In the genomic region with DNA sequence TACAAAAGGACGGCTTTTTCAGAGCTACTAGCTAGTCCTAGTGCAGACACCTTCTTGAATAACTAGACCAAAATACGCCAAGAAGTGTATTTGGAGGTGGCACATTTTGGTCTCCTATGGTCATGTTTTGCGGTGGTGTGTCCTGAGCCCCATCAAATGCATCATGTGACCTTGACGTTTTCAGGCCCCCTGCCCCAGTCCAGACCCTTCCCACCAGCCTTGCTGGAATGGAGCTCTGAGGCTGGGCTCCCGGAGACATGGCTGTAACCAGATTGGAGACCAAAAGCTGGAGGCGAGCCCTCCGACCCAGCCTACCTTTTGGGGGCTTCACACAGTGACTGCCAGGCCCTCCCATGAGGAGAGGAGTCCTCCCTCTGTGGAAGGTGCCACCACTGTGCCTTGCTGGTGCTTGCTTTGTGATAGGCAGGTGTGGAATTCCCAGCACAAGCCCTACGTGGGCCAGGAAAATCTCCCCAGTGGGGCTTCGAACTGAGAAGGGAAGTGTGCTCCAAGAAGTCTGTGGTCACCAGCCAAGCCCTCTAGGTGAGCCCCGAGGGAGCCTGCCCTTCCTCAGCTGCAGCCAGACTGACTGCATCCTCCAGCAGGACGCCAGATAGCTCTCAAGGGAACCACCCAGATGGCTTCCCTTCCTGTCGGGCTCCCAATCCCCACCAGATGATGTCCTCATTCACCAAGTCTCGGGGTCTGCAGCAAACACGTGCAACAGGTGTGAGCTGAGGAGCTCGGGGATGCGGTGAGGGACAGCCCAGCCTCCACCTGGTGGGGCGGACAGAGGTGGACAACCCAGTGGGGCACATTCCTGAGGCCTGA, we compare ENCODE assay signal across 23 cellular contexts.
DNase-seq lines count a peak whose midpoint lies in the region; ATAC-seq and TF ChIP-seq lines count a peak whose summit lies in the region.
"Had no signal": no experiment of that assay in that cellular context is flagged by ENCODE, and none has a peak within 500 bp of the region (broad histone marks: within the 10 kb centered on the region; RNA-seq: fewer than 3 reads in every experiment).

No MANE protein-coding gene starts in this region.

- H3K27ac ChIP-seq in esophagus muscularis mucosa (replicated peaks in 1 of 4) (no peak overlapping the region), testis (no peak overlapping the region)
- H3K27ac ChIP-seq: cardiac muscle cell, hepatocyte, Peyer's patch had no signal

- no peak for TF ChIP-seq EP300 in esophagus muscularis mucosa (IDR thresholded peaks at IDR 0.05)

- H3K27ac Mint-ChIP-seq in activated naive CD8-positive, alpha-beta T cell treated with anti-CD3 and anti-CD28 coated beads, Interleukin-2, amount 50 U/mL, for 24 hours: no peak overlapping the region
- H3K27ac Mint-ChIP-seq in activated naive CD8-positive, alpha-beta T cell treated with anti-CD3 and anti-CD28 coated beads for 36 hours: no peak overlapping the region
- H3K27ac Mint-ChIP-seq: CD4-positive, alpha-beta memory T cell; T-helper 2 cell treated with Interferon-gamma antibody and Interleukin-4, amounts not matched to agents 5 μg/mL and 100 μg/mL, for 36 hours had no signal

- H3K9me3 Mint-ChIP-seq in activated naive CD8-positive, alpha-beta T cell treated with anti-CD3 and anti-CD28 coated beads, Interleukin-2, amount 50 U/mL, for 24 hours: no peaks in the 10 kb centered on the region
- H3K9me3 Mint-ChIP-seq in activated naive CD8-positive, alpha-beta T cell treated with anti-CD3 and anti-CD28 coated beads for 36 hours: no peaks in the 10 kb centered on the region
- H3K9me3 Mint-ChIP-seq: CD4-positive, alpha-beta memory T cell; T-helper 2 cell treated with Interferon-gamma antibody and Interleukin-4, amounts not matched to agents 5 μg/mL and 100 μg/mL, for 36 hours had no signal

- H3K36me3 ChIP-seq in esophagus muscularis mucosa (no peaks in the 10 kb centered on the region), testis (ENCODE audit: low read depth, missing control alignments) (no peaks in the 10 kb centered on the region)
- H3K36me3 ChIP-seq: cardiac muscle cell, Peyer's patch had no signal

- no peaks in the 10 kb centered on the region for H3K27me3 ChIP-seq in esophagus muscularis mucosa
- no peaks in the 10 kb centered on the region for H3K27me3 ChIP-seq in testis
- H3K27me3 ChIP-seq: cardiac muscle cell, hepatocyte, Peyer's patch had no signal

- TF ChIP-seq POLR2A in esophagus muscularis mucosa (IDR thresholded peaks at IDR 0.05; ENCODE audit: low read depth): no peak
- no peak for TF ChIP-seq POLR2A in testis (IDR thresholded peaks at IDR 0.05)

- intact Hi-C loops in esophagus muscularis mucosa (cut with DNase I): no loop called here
- intact Hi-C loops in testis (cut with DNase I; ENCODE audit: low total_unique reads): no loop called here

- no peaks in the 10 kb centered on the region for H3K4me1 Mint-ChIP-seq in activated naive CD8-positive, alpha-beta T cell treated with anti-CD3 and anti-CD28 coated beads, Interleukin-2, amount 50 U/mL, for 24 hours
- H3K4me1 Mint-ChIP-seq in activated naive CD8-positive, alpha-beta T cell treated with anti-CD3 and anti-CD28 coated beads for 36 hours: no peaks in the 10 kb centered on the region
- H3K4me1 Mint-ChIP-seq: CD4-positive, alpha-beta memory T cell had no signal

- no peak for TF ChIP-seq CTCF in esophagus muscularis mucosa (IDR thresholded peaks at IDR 0.05)
- no peak for TF ChIP-seq CTCF in testis (IDR thresholded peaks at IDR 0.05)

- H3K27me3 Mint-ChIP-seq in activated naive CD8-positive, alpha-beta T cell treated with anti-CD3 and anti-CD28 coated beads, Interleukin-2, amount 50 U/mL, for 24 hours: no peaks in the 10 kb centered on the region
- H3K27me3 Mint-ChIP-seq in activated naive CD8-positive, alpha-beta T cell treated with anti-CD3 and anti-CD28 coated beads for 36 hours: peaks cover 3% of the 10 kb centered on the region

- 82% methylated on average over 15 of the region's 17 CpGs for WGBS in esophagus muscularis mucosa
- 78 to 84% methylated on average over 8 to 17 of the region's 17 CpGs for WGBS in testis, 2 donors

- no peaks in the 10 kb centered on the region for H3K36me3 Mint-ChIP-seq in activated naive CD8-positive, alpha-beta T cell treated with anti-CD3 and anti-CD28 coated beads, Interleukin-2, amount 50 U/mL, for 24 hours (ENCODE audit: low read depth)
- H3K36me3 Mint-ChIP-seq in activated naive CD8-positive, alpha-beta T cell treated with anti-CD3 and anti-CD28 coated beads for 36 hours: no peaks in the 10 kb centered on the region
- H3K36me3 Mint-ChIP-seq: CD4-positive, alpha-beta memory T cell had no signal

- in situ Hi-C loops in G401 (cut with HindIII; ENCODE audit: low sequenced_read_pairs): no loop called here

- no peak overlapping the region for H3K4me3 ChIP-seq in esophagus muscularis mucosa
- no peak overlapping the region for H3K4me3 ChIP-seq in testis
- H3K4me3 ChIP-seq: cardiac muscle cell, hepatocyte, lung, Peyer's patch had no signal

- DNase-seq in activated naive CD8-positive, alpha-beta T cell treated with anti-CD3 and anti-CD28 coated beads, Interleukin-2, amount 50 U/mL, for 24 hours: no peak
- DNase-seq in activated naive CD8-positive, alpha-beta T cell treated with anti-CD3 and anti-CD28 coated beads for 36 hours: no peak
- peak; percentile 1 for DNase-seq in NCI-H82 treated with DMSO at 0.1 percent for 48 hours (lab: John Stamatoyannopoulos, UW; ENCODE audit: unreplicated experiment)
- DNase-seq in esophagus muscularis mucosa (ENCODE audit: extremely low spot score): peak; percentile 90
- DNase-seq in iPS-NIHi11 (ENCODE audit: low spot score): no peak
- DNase-seq in stimulated activated naive CD4-positive, alpha-beta T cell treated with Interleukin-2 at 50 U/mL for 16 hours (lab: John Stamatoyannopoulos, UW): no peak
- no peak for DNase-seq in G401 (ENCODE audit: low spot score)
- no peak for DNase-seq in testis
- DNase-seq: ACHN; activated CD4-positive, alpha-beta T cell treated with anti-CD3 and anti-CD28 coated beads, Interleukin-2, amount 50 U/mL, for 48 hours; activated naive CD4-positive, alpha-beta T cell; activated T-cell treated with anti-CD3 and anti-CD28 coated beads, Interleukin-2, amount 50 U/mL, for 1 hour; amygdala; foreskin fibroblast; NCI-H1417 treated with DMSO at 0.1 percent for 48 hours; NCI-H774; nucleus accumbens; Peyer's patch had no signal

- peak; percentile 20 for ATAC-seq in activated naive CD8-positive, alpha-beta T cell treated with anti-CD3 and anti-CD28 coated beads, Interleukin-2, amount 50 U/mL, for 24 hours

- H3K9me3 ChIP-seq in esophagus muscularis mucosa: no peaks in the 10 kb centered on the region
- H3K9me3 ChIP-seq in testis: no peaks in the 10 kb centered on the region
- H3K9me3 ChIP-seq: Peyer's patch had no signal

- no peak overlapping the region for H3K4me3 Mint-ChIP-seq in activated naive CD8-positive, alpha-beta T cell treated with anti-CD3 and anti-CD28 coated beads, Interleukin-2, amount 50 U/mL, for 24 hours
- H3K4me3 Mint-ChIP-seq in activated naive CD8-positive, alpha-beta T cell treated with anti-CD3 and anti-CD28 coated beads for 36 hours: no peak overlapping the region
- H3K4me3 Mint-ChIP-seq: CD4-positive, alpha-beta memory T cell; T-helper 2 cell treated with Interferon-gamma antibody and Interleukin-4, amounts not matched to agents 5 μg/mL and 100 μg/mL, for 36 hours had no signal

- H3K4me1 ChIP-seq in esophagus muscularis mucosa (peaks cover 6 to 14% (median 10%) of the 10 kb centered on the region in 4 donors), testis (peaks cover 3% of the 10 kb centered on the region)

Comparison
In these comparisons a context has a peak if more than half of its experiments do, and no peak if none do; other contexts are left out.
1. DNase-seq: peak in NCI-H82 treated with DMSO at 0.1 percent for 48 hours (single experiment) and esophagus muscularis mucosa (single experiment); none in activated naive CD8-positive, alpha-beta T cell treated with anti-CD3 and anti-CD28 coated beads, Interleukin-2, amount 50 U/mL, for 24 hours (single experiment), activated naive CD8-positive, alpha-beta T cell treated with anti-CD3 and anti-CD28 coated beads for 36 hours (single experiment), iPS-NIHi11 (single experiment), stimulated activated naive CD4-positive, alpha-beta T cell treated with Interleukin-2 at 50 U/mL for 16 hours (single experiment), G401 (single experiment) and testis (single experiment).